In genomic region chr13:111278711-111279110, GRCh38 we compare ENCODE assay signal across 23 cellular contexts. TPM values are rescaled to one million over a fixed set of nuclear protein-coding genes. Genes with fewer than 3 reads are reported as not detected.
"Had no signal": no experiment of that assay in that cellular context is flagged by ENCODE, and none has a peak within 500 bp of the region (broad histone marks: within the 10 kb centered on the region; RNA-seq: fewer than 3 reads in every experiment).

No MANE protein-coding gene starts in this region.

- ATAC-seq: body of pancreas; effector memory CD8-positive, alpha-beta T cell; natural killer cell; sciatic nerve had no signal

- H3K27ac Mint-ChIP-seq: activated B cell treated with CpG ODN at 0.5 μM for 24 hours; activated naive CD8-positive, alpha-beta T cell; dendritic cell treated with granulocyte-macrophage colony-stimulating factor and Interleukin-4, amounts not matched to agents 40 ng/mL and 50 ng/mL, for 4 days; effector memory CD8-positive, alpha-beta T cell had no signal

- H3K27ac ChIP-seq: body of pancreas, epithelial cell of prostate, prostate gland, SJCRH30 had no signal

- H3K27me3 ChIP-seq: body of pancreas, SJCRH30, spleen, stomach had no signal

- H3K4me3 Mint-ChIP-seq: activated B cell treated with CpG ODN at 0.5 μM for 24 hours; activated naive CD8-positive, alpha-beta T cell; dendritic cell treated with granulocyte-macrophage colony-stimulating factor and Interleukin-4, amounts not matched to agents 40 ng/mL and 50 ng/mL, for 4 days; effector memory CD8-positive, alpha-beta T cell; natural killer cell; T-helper 2 cell treated with Interferon-gamma antibody and Interleukin-4, amounts not matched to agents 5 μg/mL and 100 μg/mL, for 36 hours had no signal

- H3K4me1 ChIP-seq: SJCRH30 had no signal

- H3K36me3 ChIP-seq: prostate gland had no signal

- H3K9me3 Mint-ChIP-seq: activated B cell treated with CpG ODN at 0.5 μM for 24 hours; dendritic cell treated with granulocyte-macrophage colony-stimulating factor and Interleukin-4, amounts not matched to agents 40 ng/mL and 50 ng/mL, for 4 days; effector memory CD8-positive, alpha-beta T cell; natural killer cell; T-helper 2 cell treated with Interferon-gamma antibody and Interleukin-4, amounts not matched to agents 5 μg/mL and 100 μg/mL, for 36 hours had no signal

- H3K4me3 ChIP-seq: body of pancreas, prostate gland, SJCRH30, spleen, stomach, thoracic aorta had no signal

- DNase-seq: activated B cell treated with CpG ODN at 0.5 μM for 24 hours; activated gamma-delta T cell treated with Interleukin-2 at 50 U/mL for 16 hours; activated T-cell treated with anti-CD3 and anti-CD28 coated beads, Interleukin-2, amount 50 U/mL, for 48 hours; amniotic stem cell; body of pancreas; effector memory CD8-positive, alpha-beta T cell; hippocampal formation; kidney; mesendoderm; natural killer cell; nucleus accumbens; SJCRH30; spleen; stomach had no signal

- H3K9me3 ChIP-seq: body of pancreas, prostate gland, SJCRH30, spleen, stomach, thoracic aorta had no signal

- H3K27me3 Mint-ChIP-seq: activated B cell treated with CpG ODN at 0.5 μM for 24 hours; activated naive CD8-positive, alpha-beta T cell; dendritic cell treated with granulocyte-macrophage colony-stimulating factor and Interleukin-4, amounts not matched to agents 40 ng/mL and 50 ng/mL, for 4 days; effector memory CD8-positive, alpha-beta T cell had no signal

- H3K4me1 Mint-ChIP-seq: activated B cell treated with CpG ODN at 0.5 μM for 24 hours, natural killer cell had no signal

RNA-seq across cellular contexts. Expression of gene TEX29, which starts 41.7 kb away (rescaled TPM):
- total RNA-seq: body of pancreas, kidney, lower leg skin, natural killer cell, SJCRH30, stomach, thoracic aorta, ureter had no signal
